Comparison of ENCODE assay signal across 23 cellular contexts in genomic region chr16:31006086-31006385, GRCh38. TPM values are rescaled to one million over a fixed set of nuclear protein-coding genes. Genes with fewer than 3 reads are reported as not detected.
DNase-seq lines count a peak whose midpoint lies in the region; ATAC-seq and TF ChIP-seq lines count a peak whose summit lies in the region.
"Had no signal": no experiment of that assay in that cellular context is flagged by ENCODE, and none has a peak within 500 bp of the region (broad histone marks: within the 10 kb centered on the region; RNA-seq: fewer than 3 reads in every experiment).

No MANE protein-coding gene starts in this region.

- no peaks in the 10 kb centered on the region for H3K9me2 ChIP-seq in SK-N-SH

- no peak for TF ChIP-seq CTCF in SK-N-SH (IDR thresholded peaks at IDR 0.05)
- no peak for TF ChIP-seq CTCF in osteoblast (IDR thresholded peaks at IDR 0.05; ENCODE audit: extremely low read depth, low read depth, low read length)

- TF ChIP-seq EP300 in SK-N-SH (IDR thresholded peaks at IDR 0.05; ENCODE audit: borderline replicate concordance in 1 of 2, low read depth in 1 of 2, low read length in 1 of 2): no peak

- no peak for ATAC-seq in SK-N-SH treated with all-trans-retinoic acid at 6 μM for 48 hours
- ATAC-seq: left colon; naive thymus-derived CD4-positive, alpha-beta T cell; sciatic nerve; WTC11 had no signal

- CTCF ChIA-PET in SK-N-SH (lab: Yijun Ruan, JAX): interaction anchor here (1.0 kb wide), 1 partner anchor 22 kb away, joined by 3 read pairs; no protein-coding TSS in a partner anchor

- no peaks in the 10 kb centered on the region for H4K20me1 ChIP-seq in SK-N-SH (ENCODE audit: insufficient read depth)
- H4K20me1 ChIP-seq in osteoblast (ENCODE audit: insufficient read depth, low read length): no peaks in the 10 kb centered on the region

- H3K36me3 ChIP-seq in SK-N-SH (replicated peaks in 1 of 2; ENCODE audit: control insufficient read depth in 1 of 2, insufficient read depth in 2 of 2, low read length in 1 of 2) (peaks cover 0 to under 1% of the 10 kb centered on the region in 2 experiments), osteoblast (ENCODE audit: insufficient read depth, low read length) (no peaks in the 10 kb centered on the region)
- H3K36me3 ChIP-seq: adrenal gland, breast epithelium, suprapubic skin had no signal

- H3F3A ChIP-seq in SK-N-SH (replicated peaks; ENCODE audit: insufficient read depth): peaks cover 11% of the 10 kb centered on the region

- H2AFZ ChIP-seq in SK-N-SH (ENCODE audit: low read depth): no peak overlapping the region
- H2AFZ ChIP-seq in osteoblast (ENCODE audit: low read length): no peak overlapping the region
- H2AFZ ChIP-seq: parathyroid adenoma had no signal

- H3K79me2 ChIP-seq in SK-N-SH (ENCODE audit: insufficient read depth) (peaks cover 45% of the 10 kb centered on the region), osteoblast (ENCODE audit: insufficient read depth, low read length) (no peaks in the 10 kb centered on the region)
- H3K79me2 ChIP-seq: parathyroid adenoma had no signal

- H3K27ac ChIP-seq in SK-N-SH (ENCODE audit: low read depth in 2 of 2, low read length in 1 of 2) (no peak overlapping the region), osteoblast (ENCODE audit: low read depth, low read length) (no peak overlapping the region)
- H3K27ac ChIP-seq: adrenal gland, breast epithelium, parathyroid adenoma, SK-N-MC, suprapubic skin had no signal

- H3K4me3 ChIP-seq in SK-N-SH (ENCODE audit: low read depth in 2 of 2, low read length in 1 of 2): no peak overlapping the region
- no peak overlapping the region for H3K4me3 ChIP-seq in osteoblast (ENCODE audit: insufficient read depth, low read length)
- H3K4me3 ChIP-seq: adrenal gland, breast epithelium, SK-N-MC, suprapubic skin had no signal

- POLR2A ChIA-PET in SK-N-SH (lab: Yijun Ruan, JAX): no interaction called here

- TF ChIP-seq RAD21 in SK-N-SH (IDR thresholded peaks at IDR 0.05; ENCODE audit: low read length): no peak

- WGBS in SK-N-SH (ENCODE audit: low lambda C conversion rate): 93% methylated on average over 7 of the region's 7 CpGs

- H3K4me1 ChIP-seq in SK-N-SH (ENCODE audit: control insufficient read depth in 1 of 2, insufficient read depth in 2 of 2, low read depth in 1 of 2, low read length in 1 of 2): peaks cover 4 to 17% of the 10 kb centered on the region in 2 experiments; a peak in 1 of 4 replicates
- H3K4me1 ChIP-seq in osteoblast (ENCODE audit: insufficient read depth, low read length): peaks cover 31% of the 10 kb centered on the region
- H3K4me1 ChIP-seq: adrenal gland, breast epithelium had no signal

- DNase-seq in SK-N-SH: peak; percentile 5
- DNase-seq in osteoblast (ENCODE audit: insufficient read length, low spot score, missing footprints): peak; percentile 76
- DNase-seq in T-helper 2 cell: no peak
- DNase-seq: 8988T; activated CD4-positive, alpha-beta memory T cell treated with anti-CD3 and anti-CD28 coated beads for 36 hours; activated gamma-delta T cell; activated T-cell treated with anti-CD3 and anti-CD28 coated beads for 4 hours; adrenal gland; DMS79 treated with DMSO at 0.1 percent for 48 hours; Kasumi-1; left colon; mesendoderm; naive thymus-derived CD4-positive, alpha-beta T cell; NCI-H1048; NCI-H510A treated with DMSO at 0.1 percent for 48 hours; RPMI8226 had no signal

- H3K27me3 ChIP-seq in SK-N-SH (ENCODE audit: insufficient read depth) (no peaks in the 10 kb centered on the region), osteoblast (ENCODE audit: insufficient read depth, low read length) (peaks cover under 1% of the 10 kb centered on the region)

- H3K4me2 ChIP-seq in SK-N-SH (no peak overlapping the region), osteoblast (ENCODE audit: insufficient read depth, low read length) (no peak overlapping the region)

- H3K9ac ChIP-seq in SK-N-SH: no peak overlapping the region
- H3K9ac ChIP-seq: parathyroid adenoma had no signal

- no peaks in the 10 kb centered on the region for H3K9me3 ChIP-seq in SK-N-SH
- H3K9me3 ChIP-seq in osteoblast (ENCODE audit: low read depth, low read length): no peaks in the 10 kb centered on the region
- H3K9me3 ChIP-seq: adrenal gland, breast epithelium, suprapubic skin had no signal

TF ChIP-seq in SK-N-SH, 30 proteins besides CTCF, POLR2A, EP300 and RAD21 (continues in another document):
- TF ChIP-seq NFIC (IDR thresholded peaks at IDR 0.05; ENCODE audit: borderline replicate concordance): no peak
- TF ChIP-seq POLR2AphosphoS5 (IDR thresholded peaks at IDR 0.05; ENCODE audit: low read depth, low read length): no peak
- TF ChIP-seq PBX3 (IDR thresholded peaks at IDR 0.05): no peak
- TF ChIP-seq JUND (IDR thresholded peaks at IDR 0.05): no peak
- no peak for TF ChIP-seq TAF1 (IDR thresholded peaks at IDR 0.05; ENCODE audit: borderline replicate concordance, low read depth, low read length)
- no peak for TF ChIP-seq FOXM1 (IDR thresholded peaks at IDR 0.05; ENCODE audit: low read depth)
- TF ChIP-seq RFX5 (IDR thresholded peaks at IDR 0.05; ENCODE audit: low read length): no peak
- TF ChIP-seq, protein P1, sequence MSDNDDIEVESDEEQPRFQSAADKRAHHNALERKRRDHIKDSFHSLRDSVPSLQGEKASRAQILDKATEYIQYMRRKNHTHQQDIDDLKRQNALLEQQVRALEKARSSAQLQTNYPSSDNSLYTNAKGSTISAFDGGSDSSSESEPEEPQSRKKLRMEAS (IDR thresholded peaks at IDR 0.05; ENCODE audit: low read depth): no peak
- no peak for TF ChIP-seq FOSL2 (IDR thresholded peaks at IDR 0.05; ENCODE audit: borderline replicate concordance, low read depth)

TF ChIP-seq in SK-N-SH treated with all-trans-retinoic acid at 6 μM for 48 hours, 23 proteins besides CTCF, POLR2A, EP300 and RAD21:
- TF ChIP-seq ZFP3 (CRISPR knock-in tag; IDR thresholded peaks at IDR 0.05) (no peak), RARB (CRISPR knock-in tag; IDR thresholded peaks at IDR 0.05) (no peak), ZNF8 (CRISPR knock-in tag; IDR thresholded peaks at IDR 0.05) (no peak), OSR1 (CRISPR knock-in tag; IDR thresholded peaks at IDR 0.05) (no peak), ZC3H10 (CRISPR knock-in tag; IDR thresholded peaks at IDR 0.05) (no peak)
- TF ChIP-seq, protein P2, sequence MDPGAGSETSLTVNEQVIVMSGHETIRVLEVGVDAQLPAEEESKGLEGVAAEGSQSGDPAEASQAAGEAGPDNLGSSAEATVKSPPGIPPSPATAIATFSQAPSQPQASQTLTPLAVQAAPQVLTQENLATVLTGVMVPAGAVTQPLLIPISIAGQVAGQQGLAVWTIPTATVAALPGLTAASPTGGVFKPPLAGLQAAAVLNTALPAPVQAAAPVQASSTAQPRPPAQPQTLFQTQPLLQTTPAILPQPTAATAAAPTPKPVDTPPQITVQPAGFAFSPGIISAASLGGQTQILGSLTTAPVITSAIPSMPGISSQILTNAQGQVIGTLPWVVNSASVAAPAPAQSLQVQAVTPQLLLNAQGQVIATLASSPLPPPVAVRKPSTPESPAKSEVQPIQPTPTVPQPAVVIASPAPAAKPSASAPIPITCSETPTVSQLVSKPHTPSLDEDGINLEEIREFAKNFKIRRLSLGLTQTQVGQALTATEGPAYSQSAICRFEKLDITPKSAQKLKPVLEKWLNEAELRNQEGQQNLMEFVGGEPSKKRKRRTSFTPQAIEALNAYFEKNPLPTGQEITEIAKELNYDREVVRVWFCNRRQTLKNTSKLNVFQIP (CRISPR knock-in tag; IDR thresholded peaks at IDR 0.05; ENCODE audit: borderline replicate concordance, low read depth): no peak

RNA-seq across cellular contexts. Expression of gene STX1B, which starts 4.4 kb away (rescaled TPM):
- 21.2 and 23.0 TPM in 2 replicates for polyA plus RNA-seq in SK-N-SH (2012; rRNA removed)
- polyA plus RNA-seq in SK-N-SH (2012; cell fraction: cytosol; rRNA removed): 5.1 and 6.2 TPM in 2 replicates
- polyA plus RNA-seq in SK-N-SH (2012; cell fraction: nucleus; rRNA removed): 212 TPM in 2 replicates
- 0.72 and 2.9 TPM in 2 replicates for total RNA-seq in osteoblast

RNA-seq across cellular contexts. Expression of gene HSD3B7, which starts 21.0 kb away (rescaled TPM):
- 12.2 and 12.9 TPM in 2 replicates for polyA plus RNA-seq in SK-N-SH (2012; rRNA removed)
- polyA plus RNA-seq in SK-N-SH (2012; cell fraction: cytosol; rRNA removed): 5.6 and 9.0 TPM in 2 replicates
- 19.5 and 19.7 TPM in 2 replicates for polyA plus RNA-seq in SK-N-SH (2012; cell fraction: nucleus; rRNA removed)
- 45.6 and 47.7 TPM in 2 replicates for total RNA-seq in osteoblast

RNA-seq across cellular contexts. Expression of gene STX4, which starts 27.3 kb away (rescaled TPM):
- polyA plus RNA-seq in SK-N-SH (2012; rRNA removed): 117 TPM in 2 replicates
- polyA plus RNA-seq in SK-N-SH (2012; cell fraction: cytosol; rRNA removed): 77.9 and 88.2 TPM in 2 replicates
- polyA plus RNA-seq in SK-N-SH (2012; cell fraction: nucleus; rRNA removed): 311 and 328 TPM in 2 replicates
- total RNA-seq in osteoblast: 26.8 and 30.6 TPM in 2 replicates

RNA-seq across cellular contexts. Expression of gene SETD1A, which starts 48.5 kb away (rescaled TPM):
- polyA plus RNA-seq in SK-N-SH (2012; rRNA removed): 2.4 and 6.8 TPM in 2 replicates
- polyA plus RNA-seq in SK-N-SH (2012; cell fraction: cytosol; rRNA removed): 4.2 and 6.8 TPM in 2 replicates
- 18.8 and 24.8 TPM in 2 replicates for polyA plus RNA-seq in SK-N-SH (2012; cell fraction: nucleus; rRNA removed)
- 2.2 and 2.9 TPM in 2 replicates for total RNA-seq in osteoblast

RNA-seq across cellular contexts. Expression of gene ORAI3, which starts 57.2 kb away (rescaled TPM):
- polyA plus RNA-seq in SK-N-SH (2012; rRNA removed): 29.0 and 31.8 TPM in 2 replicates
- 23.3 and 28.4 TPM in 2 replicates for polyA plus RNA-seq in SK-N-SH (2012; cell fraction: cytosol; rRNA removed)
- 32.0 and 34.8 TPM in 2 replicates for polyA plus RNA-seq in SK-N-SH (2012; cell fraction: nucleus; rRNA removed)
- total RNA-seq in osteoblast: 63.3 and 66.0 TPM in 2 replicates

Comparison
In these comparisons a context has a peak if more than half of its experiments do, and no peak if none do; other contexts are left out.
1. DNase-seq: peak in SK-N-SH (single experiment) and osteoblast (single experiment); none in T-helper 2 cell (0 of 5).